16 cellular contexts compared by ENCODE assay signal in the genomic region with DNA sequence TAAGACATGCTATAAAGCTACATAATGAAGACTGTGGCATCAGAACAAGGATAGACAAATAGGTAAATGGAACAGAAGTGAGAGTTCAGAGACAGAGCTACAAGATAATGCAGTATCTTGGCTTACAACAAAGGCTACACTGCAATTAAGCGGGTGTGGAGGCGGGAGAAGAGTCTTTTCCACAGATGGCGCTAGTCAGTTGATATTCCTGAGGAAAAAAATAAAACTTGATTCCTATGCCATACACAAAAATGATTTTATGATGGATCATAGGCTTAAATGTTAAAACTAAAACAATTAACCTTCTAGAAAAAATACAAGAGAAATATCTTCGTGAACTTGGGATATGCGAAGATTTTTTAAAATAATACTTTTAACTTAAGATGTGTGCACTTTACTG. TPM values are rescaled to one million over a fixed set of nuclear protein-coding genes. Genes with fewer than 3 reads are reported as not detected.
DNase-seq lines count a peak whose midpoint lies in the region; ATAC-seq and TF ChIP-seq lines count a peak whose summit lies in the region.
"Had no signal": no experiment of that assay in that cellular context is flagged by ENCODE, and none has a peak within 500 bp of the region (broad histone marks: within the 10 kb centered on the region; RNA-seq: fewer than 3 reads in every experiment).

No MANE protein-coding gene starts in this region.

- intact Hi-C loops in OCI-LY7 (cut with micrococcal nuclease; ENCODE audit: unreplicated experiment): loop anchor here (5.0 kb wide), 1 partner anchor 98 kb away; no protein-coding TSS in a partner anchor

- no peaks in the 10 kb centered on the region for H3K9me3 ChIP-seq in OCI-LY7 (ENCODE audit: low read length)

- H3K36me3 ChIP-seq in OCI-LY7 (ENCODE audit: insufficient read depth, low read length): no peaks in the 10 kb centered on the region
- H3K36me3 ChIP-seq: SJCRH30 had no signal

- BruUV-seq in OCI-LY7 (replicated peaks; lab: Mats Ljungman, UMichigan): no TSS peak

- no peak overlapping the region for H2AFZ ChIP-seq in OCI-LY7 (ENCODE audit: low read length)

- ATAC-seq in HG02973 (IDR thresholded peaks at IDR 0.05; ENCODE audit: unreplicated experiment): no peak
- no peak for ATAC-seq in GM19467 (IDR thresholded peaks at IDR 0.05; ENCODE audit: unreplicated experiment)
- ATAC-seq: HepG2 had no signal

- no peaks in the 10 kb centered on the region for H3K4me1 ChIP-seq in OCI-LY7 (ENCODE audit: insufficient read depth, low read length, poor library complexity, severe bottlenecking)

- H3K9me2 ChIP-seq in OCI-LY7 (ENCODE audit: insufficient read depth, low read length): no peaks in the 10 kb centered on the region

- no peak overlapping the region for H3K27ac ChIP-seq in OCI-LY7 (ENCODE audit: low read depth, low read length, poor library complexity, severe bottlenecking)
- H3K27ac ChIP-seq: KMS-11, RWPE1, SJCRH30 had no signal

- POLR2A ChIA-PET in OCI-LY7 (lab: Charles Lee): interaction anchor here (0.9 to 1.1 kb wide), 2 partner anchors 9 to 39 kb away, joined by 3 to 6 read pairs; no protein-coding TSS in a partner anchor

- DNase-seq in NCI-H748 (lab: John Stamatoyannopoulos, UW; ENCODE audit: unreplicated experiment) (peak; percentile 37), NCI-H748 treated with DMSO at 0.1 percent for 48 hours (lab: John Stamatoyannopoulos, UW) (no peak), OCI-LY7 (ENCODE audit: low spot score) (no peak), dermis blood vessel endothelial cell (peak; percentile 20), ecto neural progenitor cell (ENCODE audit: low spot score) (no peak), NCI-H2081 treated with DMSO at 0.1 percent for 48 hours (lab: John Stamatoyannopoulos, UW) (no peak)
- DNase-seq: COR-L47; NCI-H1048; NCI-H345; NK-92 treated with Interleukin-12 subunit alpha and Interleukin-12 subunit beta, amount 100 ng/mL, for 24 hours; SJCRH30 had no signal

- no peak overlapping the region for H3K4me2 ChIP-seq in OCI-LY7 (ENCODE audit: low read length)
- H3K4me2 ChIP-seq: KMS-11 had no signal

- CTCF ChIA-PET in OCI-LY7 (lab: Charles Lee; ENCODE audit: unreplicated experiment): no interaction called here

- H4K20me1 ChIP-seq in OCI-LY7 (ENCODE audit: insufficient read depth, low read length): no peaks in the 10 kb centered on the region

- H3K79me2 ChIP-seq in OCI-LY7 (ENCODE audit: insufficient read depth, low read depth, low read length): no peaks in the 10 kb centered on the region

- TF ChIP-seq CTCF in OCI-LY7 (conservative IDR thresholded peaks at IDR 0.05; ENCODE audit: low read length): peak; percentile 45; the same call in 1 of the 2 replicates

- H3K4me3 ChIP-seq in OCI-LY7 (ENCODE audit: low read depth, low read length, poor library complexity, severe bottlenecking): no peak overlapping the region
- H3K4me3 ChIP-seq: SJCRH30 had no signal

RNA-seq across cellular contexts. Expression of a gene that starts 31.0 kb away (rescaled TPM):
- not detected in 2 replicates for total RNA-seq in OCI-LY7 (2014; rRNA removed; shearing (Covaris generic))
- total RNA-seq in OCI-LY7 (2022) (not detected in 2 replicates), dermis blood vessel endothelial cell (88.0 and 111 TPM in 2 replicates)

Comparison
In these comparisons a context has a peak if more than half of its experiments do, and no peak if none do; other contexts are left out.
1. DNase-seq: peak in NCI-H748 (single experiment) and dermis blood vessel endothelial cell (single experiment); none in NCI-H748 treated with DMSO at 0.1 percent for 48 hours (single experiment), OCI-LY7 (single experiment), ecto neural progenitor cell (single experiment) and NCI-H2081 treated with DMSO at 0.1 percent for 48 hours (single experiment).
2. RNA of a gene that starts 31.0 kb away (total RNA-seq): 88.0 to 111 TPM in dermis blood vessel endothelial cell; not detected in OCI-LY7; every median in the first group is over 10 times any median in the second.